11 cellular contexts compared by ENCODE assay signal in the genomic region with DNA sequence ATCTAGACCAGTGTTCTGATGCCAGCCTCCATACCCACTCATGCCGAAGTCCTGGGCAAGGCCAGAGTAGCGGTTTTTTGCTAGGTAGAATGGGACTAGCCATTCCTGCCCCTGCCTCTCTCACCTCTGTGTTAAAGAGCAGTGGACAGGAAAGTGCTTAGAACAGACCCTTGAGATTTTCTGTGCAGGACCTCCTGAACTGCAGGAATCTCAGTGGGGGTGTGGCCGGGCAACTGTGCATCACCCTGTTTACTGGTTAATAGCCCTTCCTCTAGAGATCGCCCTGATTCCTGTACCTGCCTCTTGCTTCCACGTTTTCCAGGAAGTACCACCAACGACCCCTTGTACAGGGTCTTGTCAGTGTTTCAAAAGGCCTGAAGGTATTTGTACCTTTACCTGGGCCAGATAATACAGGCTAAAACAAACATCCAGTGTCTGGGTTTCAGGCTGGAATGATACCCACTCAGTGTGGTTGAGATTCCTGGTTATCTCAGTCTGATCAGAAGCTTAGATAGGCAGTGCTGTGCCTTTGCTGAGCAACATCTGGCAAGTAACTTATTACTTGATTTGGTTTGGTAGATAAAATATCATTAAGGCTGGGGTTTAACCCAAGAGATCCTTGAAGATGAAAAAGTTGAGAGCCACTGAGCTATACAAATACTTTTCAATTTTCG.
"Had no signal": no experiment of that assay in that cellular context is flagged by ENCODE, and none has a peak within 500 bp of the region (broad histone marks: within the 10 kb centered on the region; RNA-seq: fewer than 3 reads in every experiment).

No MANE protein-coding gene starts in this region.

- H3K4me3 ChIP-seq: adrenal gland, esophagus squamous epithelium, testis had no signal

- H3K9me3 ChIP-seq: adrenal gland, esophagus squamous epithelium, testis had no signal

- H3K27me3 Mint-ChIP-seq: activated CD4-positive, alpha-beta T cell treated with anti-CD3 and anti-CD28 coated beads, Interleukin-2, amount 10 ng/mL, durations not matched to agents 7 days and 5 days; stimulated activated naive CD8-positive, alpha-beta T cell treated with anti-CD3 and anti-CD28 coated beads, Interleukin-15, amount 100 ng/mL, for 72 hours had no signal

- H3K9me3 Mint-ChIP-seq: activated CD4-positive, alpha-beta T cell treated with anti-CD3 and anti-CD28 coated beads, Interleukin-2, amount 10 ng/mL, durations not matched to agents 7 days and 5 days; neural crest cell; stimulated activated naive CD8-positive, alpha-beta T cell treated with anti-CD3 and anti-CD28 coated beads, Interleukin-15, amount 100 ng/mL, for 72 hours had no signal

- H3K27me3 ChIP-seq: adrenal gland, esophagus squamous epithelium, testis had no signal

- H3K27ac ChIP-seq: adrenal gland, esophagus squamous epithelium, testis had no signal

- DNase-seq: activated CD4-positive, alpha-beta T cell treated with anti-CD3 and anti-CD28 coated beads, Interleukin-2, amount 10 ng/mL, durations not matched to agents 7 days and 5 days; activated CD8-positive, alpha-beta memory T cell treated with anti-CD3 and anti-CD28 coated beads for 24 hours; activated naive CD4-positive, alpha-beta T cell treated with anti-CD3 and anti-CD28 coated beads, Interleukin-2, amount 50 U/mL, for 16 hours; adrenal gland; esophagus squamous epithelium; mesendoderm; stimulated activated naive CD8-positive, alpha-beta T cell treated with anti-CD3 and anti-CD28 coated beads, Interleukin-15, amount 100 ng/mL, for 72 hours; SW 1271; testis had no signal

- H3K4me3 Mint-ChIP-seq: activated CD4-positive, alpha-beta T cell treated with anti-CD3 and anti-CD28 coated beads, Interleukin-2, amount 10 ng/mL, durations not matched to agents 7 days and 5 days; neural crest cell; stimulated activated naive CD8-positive, alpha-beta T cell treated with anti-CD3 and anti-CD28 coated beads, Interleukin-15, amount 100 ng/mL, for 72 hours had no signal

- H3K27ac Mint-ChIP-seq: activated CD4-positive, alpha-beta T cell treated with anti-CD3 and anti-CD28 coated beads, Interleukin-2, amount 10 ng/mL, durations not matched to agents 7 days and 5 days had no signal

- ATAC-seq: sciatic nerve; stimulated activated naive CD8-positive, alpha-beta T cell treated with anti-CD3 and anti-CD28 coated beads, Interleukin-15, amount 100 ng/mL, for 72 hours had no signal
